In the genomic region with DNA sequence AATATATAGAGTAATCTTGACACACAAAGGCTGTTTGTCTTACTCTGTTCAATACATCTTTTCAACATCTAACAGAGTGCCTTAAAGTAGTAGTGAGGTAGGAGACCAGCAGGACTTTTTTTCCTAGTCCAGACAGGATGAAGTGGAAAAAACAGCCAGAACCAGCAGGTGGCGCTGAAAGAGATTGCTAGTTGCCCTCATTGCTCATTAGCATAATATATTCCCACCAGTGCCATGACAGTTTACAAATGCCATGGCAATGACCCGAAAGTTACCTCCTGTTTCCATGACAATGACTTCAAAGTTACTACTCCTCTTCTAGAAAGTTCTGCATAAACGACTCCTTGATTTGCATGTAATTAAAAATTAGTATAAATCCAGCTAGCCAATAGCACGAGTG, we compare ENCODE assay signal across 8 cellular contexts.
DNase-seq lines count a peak whose midpoint lies in the region; ATAC-seq and TF ChIP-seq lines count a peak whose summit lies in the region.

No MANE protein-coding gene starts in this region.

- H3K9me3 Mint-ChIP-seq in Calu3 (ENCODE audit: low read depth, unreplicated experiment) = no peaks in the 10 kb centered on the region
- peaks cover 2 to 13% of the 10 kb centered on the region in 2 donors for H3K9me3 Mint-ChIP-seq in natural killer cell

- CTCF ChIA-PET in Calu3 (lab: Charles Lee) = interaction anchor here (1.3 kb wide), 1 partner anchor 81 kb away, joined by 4 read pairs; no protein-coding TSS in a partner anchor

- H3K36me3 ChIP-seq in kidney epithelial cell (ENCODE audit: control insufficient read depth, insufficient read depth, low read length) (no peaks in the 10 kb centered on the region), ovary (no peaks in the 10 kb centered on the region)

- H3K4me1 Mint-ChIP-seq in Calu3 (ENCODE audit: low read depth, unreplicated experiment) (peaks cover 28% of the 10 kb centered on the region), natural killer cell (no peaks in the 10 kb centered on the region)

- H3K27ac Mint-ChIP-seq in Calu3 (ENCODE audit: unreplicated experiment) (no peak overlapping the region), natural killer cell (no peak overlapping the region)

- peaks cover 2% of the 10 kb centered on the region for H3K27me3 ChIP-seq in kidney epithelial cell (ENCODE audit: control insufficient read depth, insufficient read depth, low read length)
- H3K27me3 ChIP-seq in ovary = no peaks in the 10 kb centered on the region

- 87 to 93% (median 89%) methylated on average over 4 of the region's 4 CpGs for WGBS in ovary, 3 donors

- ATAC-seq in GM18861 (IDR thresholded peaks at IDR 0.05; ENCODE audit: unreplicated experiment) (peak; percentile 62), natural killer cell (no peak)

- intact Hi-C loops in Calu3 (cut with micrococcal nuclease; ENCODE audit: unreplicated experiment) (no loop called here), natural killer cell (cut with micrococcal nuclease) (no loop called here), ovary (cut with DNase I) (no loop called here)

- H3K4me3 Mint-ChIP-seq in Calu3 (ENCODE audit: low read depth, unreplicated experiment) (no peak overlapping the region), natural killer cell (no peak overlapping the region)

- H3K9me3 ChIP-seq in ovary = no peaks in the 10 kb centered on the region

- TF ChIP-seq POLR2A in ovary (IDR thresholded peaks at IDR 0.05) = no peak

- H3K27me3 Mint-ChIP-seq in Calu3 (ENCODE audit: unreplicated experiment) = no peaks in the 10 kb centered on the region
- no peaks in the 10 kb centered on the region for H3K27me3 Mint-ChIP-seq in natural killer cell (ENCODE audit: low read depth in 2 of 2)

- no peak for TF ChIP-seq EP300 in ovary (IDR thresholded peaks at IDR 0.05)

- TF ChIP-seq CTCF in Calu3 (IDR thresholded peaks at IDR 0.05; ENCODE audit: unreplicated experiment) (no peak), VCaP (conservative IDR thresholded peaks at IDR 0.05) (peak; percentile 75), kidney epithelial cell (IDR thresholded peaks at IDR 0.05; ENCODE audit: insufficient read depth, low read length, poor library complexity, severe bottlenecking) (peak; percentile 41), natural killer cell (IDR thresholded peaks at IDR 0.05) (no peak), ovary (IDR thresholded peaks at IDR 0.05) (no peak)

- peaks cover 7% of the 10 kb centered on the region for H3K4me1 ChIP-seq in ovary (ENCODE audit: insufficient read depth)

- no peak overlapping the region for H3K27ac ChIP-seq in VCaP
- H3K27ac ChIP-seq in ovary = no peak overlapping the region

- H3K4me3 ChIP-seq in kidney epithelial cell (ENCODE audit: low read depth, low read length) (no peak overlapping the region), ovary (no peak overlapping the region)

- BruUV-seq in Calu3 (replicated peaks; lab: Mats Ljungman, UMichigan) = no TSS peak

- H3K36me3 Mint-ChIP-seq in Calu3 (ENCODE audit: insufficient read depth, unreplicated experiment) (no peaks in the 10 kb centered on the region), natural killer cell (no peaks in the 10 kb centered on the region)

- DNase-seq in Calu3 (peak; percentile 42), HS-27A (ENCODE audit: low read depth) (peak; percentile 62), kidney epithelial cell (ENCODE audit: low read depth) (no peak), NCI-H1930 (lab: John Stamatoyannopoulos, UW) (no peak), natural killer cell (no peak), ovary (no peak)

Comparison
In these comparisons a context has a peak if more than half of its experiments do, and no peak if none do; other contexts are left out.
1. DNase-seq: peak in Calu3 (single experiment) and HS-27A (single experiment); none in kidney epithelial cell (single experiment), NCI-H1930 (0 of 2), natural killer cell (single experiment) and ovary (0 of 5).
2. CTCF ChIP-seq: peak in VCaP (single experiment) and kidney epithelial cell (single experiment); none in Calu3 (single experiment), natural killer cell (single experiment) and ovary (0 of 3).